In the genomic region with DNA sequence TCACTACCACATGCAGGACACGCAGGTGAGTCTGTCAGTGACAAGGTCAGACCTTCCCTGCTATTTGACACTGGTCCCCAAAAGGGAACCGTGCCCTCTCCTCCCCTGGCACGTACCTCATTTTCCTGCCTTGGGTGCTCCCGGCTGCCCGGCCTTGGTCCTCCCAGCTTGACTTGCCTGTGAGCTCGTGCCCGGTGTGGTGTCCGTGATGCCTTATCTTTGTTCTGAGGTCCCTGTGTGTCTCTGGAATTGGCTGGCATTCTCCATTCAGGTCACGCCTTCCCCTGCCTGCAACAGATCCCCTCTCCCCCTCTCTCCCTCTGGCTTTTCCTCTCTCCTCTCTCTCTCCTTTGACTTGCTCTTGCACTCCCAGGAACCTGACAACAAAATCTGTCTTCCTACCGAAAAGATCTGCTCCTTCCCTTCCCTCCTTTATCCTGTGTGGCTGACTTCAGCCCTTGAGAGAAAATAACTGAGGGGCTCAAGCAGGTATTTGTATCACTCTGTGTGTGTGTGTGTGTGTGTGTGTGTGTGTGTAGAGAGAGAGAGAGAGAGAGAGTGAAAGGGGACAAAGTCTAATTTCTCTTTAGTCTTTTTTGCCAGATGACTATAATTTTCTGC, we compare ENCODE assay signal across 9 cellular contexts. TPM values are rescaled to one million over a fixed set of nuclear protein-coding genes. Genes with fewer than 3 reads are reported as not detected.
DNase-seq lines count a peak whose midpoint lies in the region; ATAC-seq and TF ChIP-seq lines count a peak whose summit lies in the region.
"Had no signal": no experiment of that assay in that cellular context is flagged by ENCODE, and none has a peak within 500 bp of the region (broad histone marks: within the 10 kb centered on the region; RNA-seq: fewer than 3 reads in every experiment).

A gene with protein sequence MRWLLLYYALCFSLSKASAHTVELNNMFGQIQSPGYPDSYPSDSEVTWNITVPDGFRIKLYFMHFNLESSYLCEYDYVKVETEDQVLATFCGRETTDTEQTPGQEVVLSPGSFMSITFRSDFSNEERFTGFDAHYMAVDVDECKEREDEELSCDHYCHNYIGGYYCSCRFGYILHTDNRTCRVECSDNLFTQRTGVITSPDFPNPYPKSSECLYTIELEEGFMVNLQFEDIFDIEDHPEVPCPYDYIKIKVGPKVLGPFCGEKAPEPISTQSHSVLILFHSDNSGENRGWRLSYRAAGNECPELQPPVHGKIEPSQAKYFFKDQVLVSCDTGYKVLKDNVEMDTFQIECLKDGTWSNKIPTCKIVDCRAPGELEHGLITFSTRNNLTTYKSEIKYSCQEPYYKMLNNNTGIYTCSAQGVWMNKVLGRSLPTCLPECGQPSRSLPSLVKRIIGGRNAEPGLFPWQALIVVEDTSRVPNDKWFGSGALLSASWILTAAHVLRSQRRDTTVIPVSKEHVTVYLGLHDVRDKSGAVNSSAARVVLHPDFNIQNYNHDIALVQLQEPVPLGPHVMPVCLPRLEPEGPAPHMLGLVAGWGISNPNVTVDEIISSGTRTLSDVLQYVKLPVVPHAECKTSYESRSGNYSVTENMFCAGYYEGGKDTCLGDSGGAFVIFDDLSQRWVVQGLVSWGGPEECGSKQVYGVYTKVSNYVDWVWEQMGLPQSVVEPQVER (minus strand): TSS at position 226 of the 621 bp plus-strand sequence. CDS start 105 bp downstream, at position 121.

- H3K27ac ChIP-seq in mesodermal cell (ENCODE audit: low read depth, low read length, severe bottlenecking) (peak within 1 kb of the TSS; percentile 31), testis (no peak within 1 kb of the TSS)

- peaks cover 33% of the 10 kb centered on the region for H3K4me1 ChIP-seq in mesodermal cell (ENCODE audit: control insufficient read depth, insufficient read depth, low read length, poor library complexity, severe bottlenecking)
- H3K4me1 ChIP-seq in testis = peaks cover 8% of the 10 kb centered on the region

- intact Hi-C loops in testis (cut with DNase I; ENCODE audit: low total_unique reads) = no loop called here

- H3K36me3 ChIP-seq in mesodermal cell (ENCODE audit: control insufficient read depth, insufficient read depth, low read length) (peaks cover 7% of the 10 kb centered on the region), testis (ENCODE audit: low read depth, missing control alignments) (no peaks in the 10 kb centered on the region)

- ATAC-seq in GM18861 (IDR thresholded peaks at IDR 0.05; ENCODE audit: unreplicated experiment) = no peak

- no peaks in the 10 kb centered on the region for H3K27me3 ChIP-seq in testis

- TF ChIP-seq CTCF in testis (IDR thresholded peaks at IDR 0.05) = no peak

- H3K9me3 ChIP-seq in mesodermal cell (ENCODE audit: control insufficient read depth, low read length) (no peaks in the 10 kb centered on the region), testis (no peaks in the 10 kb centered on the region)

- 3 to 6% methylated on average over 7 to 9 of the region's 10 CpGs for WGBS in mesodermal cell (ENCODE audit: insufficient coverage in 2 of 2), 2 experiments
- 23 to 43% methylated on average over 10 of the region's 10 CpGs for WGBS in testis, 2 donors

- H3K4me3 ChIP-seq in mesodermal cell (ENCODE audit: extremely low read depth, insufficient read depth, low read length, poor library complexity, severe bottlenecking) = peak within 1 kb of the TSS; percentile 51
- H3K4me3 ChIP-seq in testis = no peak within 1 kb of the TSS

- TF ChIP-seq POLR2A in testis (IDR thresholded peaks at IDR 0.05) = no peak

- peak; percentile 38 for DNase-seq in M059J (ENCODE audit: low read depth)
- DNase-seq in fibroblast of gingiva (ENCODE audit: low read depth) = peak; percentile 64
- peak; percentile 44 for DNase-seq in testis
- DNase-seq in stimulated activated CD4-positive, alpha-beta T cell treated with anti-CD3 and anti-CD28 coated beads, Interleukin-12 subunit alpha, Interleukin-12 subunit beta, amount 100 ng/mL, for 4 hours = no peak
- DNase-seq in NCI-H1930 (lab: John Stamatoyannopoulos, UW) = no peak
- no peak for DNase-seq in activated naive CD4-positive, alpha-beta T cell treated with anti-CD3 and anti-CD28 coated beads, Interleukin-2, amount 50 U/mL, for 16 hours
- DNase-seq: NCI-H2029 had no signal

RNA-seq across cellular contexts. Expression of the gene that starts here (rescaled TPM):
- 1.2 and 3.3 TPM in 2 replicates for total RNA-seq in M059J (2014; rRNA removed; shearing (Covaris generic))
- 226 TPM for polyA plus RNA-seq in mesodermal cell (2013, experiment 1 of 2)
- polyA plus RNA-seq in mesodermal cell (2013, experiment 2 of 2) = 220 TPM
- 1 to 10 TPM in 1 of 2 donors, under 1 TPM in 1; 0.55 to 2.8 TPM for total RNA-seq in testis
- polyA plus RNA-seq in testis (ENCODE audit: insufficient read depth, low read depth, low replicate concordance) = 3.6 TPM

Comparison
In these comparisons a context has a peak if more than half of its experiments do, and no peak if none do; other contexts are left out.
1. DNase-seq: peak in M059J (single experiment), fibroblast of gingiva (single experiment) and testis (single experiment); none in stimulated activated CD4-positive, alpha-beta T cell treated with anti-CD3 and anti-CD28 coated beads, Interleukin-12 subunit alpha, Interleukin-12 subunit beta, amount 100 ng/mL, for 4 hours (single experiment), NCI-H1930 (0 of 2) and activated naive CD4-positive, alpha-beta T cell treated with anti-CD3 and anti-CD28 coated beads, Interleukin-2, amount 50 U/mL, for 16 hours (single experiment).